8 cellular contexts compared by ENCODE assay signal in genomic region chr12:63668800-63669365, GRCh38. TPM values are rescaled to one million over a fixed set of nuclear protein-coding genes. Genes with fewer than 3 reads are reported as not detected.
DNase-seq lines count a peak whose midpoint lies in the region; ATAC-seq, FAIRE-seq and TF ChIP-seq lines count a peak whose summit lies in the region.
"Not testable (repeated sequence)": the region's sequence is repeated elsewhere in the genome, so short reads cannot be mapped to it uniquely, and the experiment has no call there.

No MANE protein-coding gene starts in this region.

- not testable (repeated sequence) for H3K36me3 Mint-ChIP-seq in activated naive CD8-positive, alpha-beta T cell treated with anti-CD3 and anti-CD28 coated beads, Interleukin-2, amount 10 ng/mL, durations not matched to agents 7 days and 5 days

- H3K27ac ChIP-seq in Peyer's patch: peak overlapping the region in 1 of 4 donors; percentile 77
- H3K27ac ChIP-seq in lung (ENCODE audit: low read depth in 1 of 2, low read length in 1 of 2): peak overlapping the region in 1 of 2 donors; percentile 98
- H3K27ac ChIP-seq in small intestine (ENCODE audit: low read depth in 1 of 2, low read length in 1 of 2): peak overlapping the region in 1 of 2 donors; percentile 16

- H3K4me3 ChIP-seq in BE2C (ENCODE audit: low read depth, low read length): peak overlapping the region; percentile 95
- peak overlapping the region; percentile 32 to 60 (median 42) for H3K4me3 ChIP-seq in Peyer's patch
- peak overlapping the region; percentile 55 for H3K4me3 ChIP-seq in fibroblast of mammary gland (ENCODE audit: control insufficient read depth, low read depth, low read length)
- H3K4me3 ChIP-seq in lung: peak overlapping the region; percentile 64
- H3K4me3 ChIP-seq in small intestine (ENCODE audit: low read depth in 1 of 2, low read length in 2 of 2): peak overlapping the region; percentile 35 to 51

- not testable (repeated sequence) for H3K9me3 Mint-ChIP-seq in activated naive CD8-positive, alpha-beta T cell treated with anti-CD3 and anti-CD28 coated beads, Interleukin-2, amount 10 ng/mL, durations not matched to agents 7 days and 5 days

- FAIRE-seq in small intestine (lab: Jason Lieb, UNC): not testable (repeated sequence)

- ATAC-seq in GM19324 (IDR thresholded peaks at IDR 0.05; ENCODE audit: low FRiP score, unreplicated experiment) (peak; percentile 54), HG03175 (IDR thresholded peaks at IDR 0.05; ENCODE audit: unreplicated experiment) (peak; percentile 50)
- ATAC-seq in activated naive CD8-positive, alpha-beta T cell treated with anti-CD3 and anti-CD28 coated beads, Interleukin-2, amount 10 ng/mL, durations not matched to agents 7 days and 5 days (ENCODE audit: low read depth): peak; percentile 65
- ATAC-seq in lung (ENCODE audit: insufficient read depth, low FRiP score): not testable (repeated sequence)

- TF ChIP-seq CTCF in BE2C (IDR thresholded peaks at IDR 0.05; ENCODE audit: low read depth, low read length); Peyer's patch (IDR thresholded peaks at IDR 0.05); fibroblast of mammary gland (conservative IDR thresholded peaks at IDR 0.05; ENCODE audit: control insufficient read depth, insufficient read depth, low read depth, low read length); lung (IDR thresholded peaks at IDR 0.05; ENCODE audit: control extremely low read depth, extremely low read depth): not testable (repeated sequence)

- not testable (repeated sequence) for H3K9me3 ChIP-seq in BE2C; Peyer's patch; lung (ENCODE audit: control insufficient read depth in 2 of 2, insufficient read depth in 1 of 2, low read length in 1 of 2); small intestine (ENCODE audit: control insufficient read depth, low read depth)

- not testable (repeated sequence) for DNase-seq in BE2C; Peyer's patch; lung (ENCODE audit: low spot score)
- peak; percentile 36 for DNase-seq in activated naive CD8-positive, alpha-beta T cell treated with anti-CD3 and anti-CD28 coated beads, Interleukin-2, amount 10 ng/mL, durations not matched to agents 7 days and 5 days
- DNase-seq in fibroblast of mammary gland (ENCODE audit: low read depth) (peak; percentile 5), small intestine (peak; percentile 1)

- not testable (repeated sequence) for TF ChIP-seq POLR2A in Peyer's patch (IDR thresholded peaks at IDR 0.05)

- not testable (repeated sequence) for H3K27ac Mint-ChIP-seq in activated naive CD8-positive, alpha-beta T cell treated with anti-CD3 and anti-CD28 coated beads, Interleukin-2, amount 10 ng/mL, durations not matched to agents 7 days and 5 days

- not testable (repeated sequence) for H3K27me3 Mint-ChIP-seq in activated naive CD8-positive, alpha-beta T cell treated with anti-CD3 and anti-CD28 coated beads, Interleukin-2, amount 10 ng/mL, durations not matched to agents 7 days and 5 days

- POLR2A ChIA-PET in activated naive CD8-positive, alpha-beta T cell treated with anti-CD3 and anti-CD28 coated beads, Interleukin-2, amount 10 ng/mL, durations not matched to agents 7 days and 5 days (lab: Charles Lee): interaction anchor here (0.7 kb wide), 1 partner anchor 735 kb away, joined by 3 read pairs; no protein-coding TSS in a partner anchor

- not testable (repeated sequence) for H3K36me3 ChIP-seq in BE2C; Peyer's patch; lung (ENCODE audit: control insufficient read depth in 2 of 2, insufficient read depth in 2 of 2, low read length in 2 of 2); small intestine (ENCODE audit: control insufficient read depth in 2 of 2, insufficient read depth in 2 of 2, low read length in 2 of 2)

- WGBS in lung, 2 donors: 0 to 1% methylated on average over 40 to 44 of the region's 44 CpGs
- WGBS in small intestine, 3 donors: 0 to 4% (median 1%) methylated on average over 37 to 44 of the region's 44 CpGs

- H3K4me1 Mint-ChIP-seq in activated naive CD8-positive, alpha-beta T cell treated with anti-CD3 and anti-CD28 coated beads, Interleukin-2, amount 10 ng/mL, durations not matched to agents 7 days and 5 days: peaks cover 18% of the 10 kb centered on the region

- H3K27me3 ChIP-seq in BE2C; Peyer's patch; lung (ENCODE audit: control insufficient read depth, insufficient read depth); small intestine (ENCODE audit: control insufficient read depth in 2 of 2, insufficient read depth in 2 of 2, low read length in 2 of 2): not testable (repeated sequence)

- not testable (repeated sequence) for H3K4me1 ChIP-seq in BE2C; Peyer's patch; lung (ENCODE audit: control insufficient read depth in 2 of 2, insufficient read depth in 2 of 2, low read length in 2 of 2); small intestine (ENCODE audit: control insufficient read depth in 2 of 2, insufficient read depth in 1 of 2, low read depth in 1 of 2, low read length in 1 of 2)

- peak overlapping the region; percentile 94 for H3K4me3 Mint-ChIP-seq in activated naive CD8-positive, alpha-beta T cell treated with anti-CD3 and anti-CD28 coated beads, Interleukin-2, amount 10 ng/mL, durations not matched to agents 7 days and 5 days

RNA-seq across cellular contexts. Expression of gene DPY19L2, which starts 0.6 kb away (rescaled TPM):
- polyA plus RNA-seq in BE2C (2012; ENCODE audit: insufficient read depth, insufficient read length, low read depth): 9.1 TPM
- total RNA-seq in Peyer's patch (1 to 10 TPM in 2 of 4 donors, under 1 TPM in 2; 0.35 to 7.4 (median 2.7) TPM), lung (10 to 100 TPM in 1 of 2 donors, 1 to 10 TPM in 1; 4.3 to 14.8 TPM)
- 1 to 10 TPM; 7.6 to 8.7 TPM for total RNA-seq in activated naive CD8-positive, alpha-beta T cell treated with anti-CD3 and anti-CD28 coated beads, Interleukin-2, amount 10 ng/mL, durations not matched to agents 7 days and 5 days
- polyA plus RNA-seq in lung (1 to 10 TPM in 1 of 2 donors, under 1 TPM in 1; 0.56 to 4.9 TPM), small intestine (1 to 10 TPM in 1 of 3 donors, not detected in 2; 1.1 TPM)

Comparison
In these comparisons a context has a peak if more than half of its experiments do, and no peak if none do; other contexts are left out.
1. H3K4me3 ChIP-seq: peak in every context shown above with its lines; median percentile 95 in BE2C; 64 in lung; 55 in fibroblast of mammary gland; 43 in small intestine; 42 in Peyer's patch.